In the genomic region with DNA sequence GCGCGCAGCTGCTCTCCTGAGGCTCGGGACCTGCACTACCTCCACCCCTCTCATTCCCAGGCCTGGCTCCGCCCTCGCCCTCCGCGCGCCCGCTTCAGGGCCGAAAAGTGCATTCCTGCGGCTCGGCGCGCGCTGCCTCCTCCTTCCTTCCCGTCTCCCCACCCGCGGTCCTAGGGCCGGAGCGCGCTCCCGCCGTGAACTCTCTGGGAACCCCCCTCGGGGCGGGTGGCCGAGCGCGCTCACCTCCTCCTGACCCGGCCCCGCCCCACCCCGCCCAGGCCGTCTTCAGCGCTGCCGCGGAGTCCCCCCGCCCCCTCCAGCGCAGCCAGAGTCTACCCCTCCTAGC, we compare ENCODE assay signal across 8 cellular contexts.
DNase-seq lines count a peak whose midpoint lies in the region; ATAC-seq and TF ChIP-seq lines count a peak whose summit lies in the region.

No MANE protein-coding gene starts in this region.

- H3K27ac ChIP-seq in C4-2B, result peak overlapping the region; percentile 91

- no peak for TF ChIP-seq CTCF in C4-2B (conservative IDR thresholded peaks at IDR 0.05)

- DNase-seq in HPDE6-E6E7 (ENCODE audit: extremely low spot score), result peak; percentile 93
- DNase-seq in OCI-M1 (lab: John Stamatoyannopoulos, UW), result peak; percentile 92
- DNase-seq in activated T-cell treated with anti-CD3 and anti-CD28 coated beads for 48 hours (ENCODE audit: low read depth), result peak; percentile 83
- DNase-seq in epidermal melanocyte (ENCODE audit: insufficient read length, low spot score), result peak; percentile 97
- peak; percentile 54 for DNase-seq in middle frontal gyrus (ENCODE audit: extremely low spot score, low spot score)
- DNase-seq in stimulated activated CD8-positive, alpha-beta memory T cell treated with anti-CD3 and anti-CD28 coated beads, Interleukin-2, amount 100 ng/mL, for 1 hour (ENCODE audit: low read depth in 2 of 2), result peak; percentile 53 to 70

- ATAC-seq in GM19452 (IDR thresholded peaks at IDR 0.05; ENCODE audit: unreplicated experiment), result peak; percentile 58

Comparison
In these comparisons a context has a peak if more than half of its experiments do, and no peak if none do; other contexts are left out.
1. Peak in every context shown above with its lines: DNase-seq, ATAC-seq and H3K27ac ChIP-seq.